Comparison of ENCODE assay signal across 27 cellular contexts in the genomic region with DNA sequence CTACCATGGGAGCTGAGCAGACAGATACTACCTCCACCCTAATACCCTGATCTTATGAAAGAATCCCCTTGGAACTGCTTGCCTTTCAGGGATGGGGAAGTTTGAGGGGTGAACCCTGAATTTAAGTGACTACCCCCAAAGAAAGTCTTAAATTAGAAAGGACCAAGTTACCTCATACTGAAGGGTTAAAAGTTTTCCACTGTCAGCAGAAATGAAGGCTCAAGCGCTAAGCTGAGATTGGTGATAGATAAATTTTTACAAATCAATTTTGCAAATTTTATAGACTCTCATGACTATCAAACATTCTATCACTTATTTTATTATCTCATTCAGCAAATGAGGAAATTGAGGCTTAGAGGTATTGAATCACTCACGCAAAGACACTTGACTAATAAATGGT.
"Had no signal": no experiment of that assay in that cellular context is flagged by ENCODE, and none has a peak within 500 bp of the region (broad histone marks: within the 10 kb centered on the region; RNA-seq: fewer than 3 reads in every experiment).

No MANE protein-coding gene starts in this region.

- H3K36me3 ChIP-seq: stomach, suprapubic skin, thoracic aorta, thyroid gland, tibial artery, tibial nerve, transverse colon, upper lobe of left lung, upper lobe of right lung, uterus, vagina had no signal

- H3K4me1 ChIP-seq: stomach, suprapubic skin, testis, thyroid gland, tibial artery, tibial nerve, transverse colon, upper lobe of left lung, upper lobe of right lung, uterus, vagina had no signal

- DNase-seq: stimulated activated CD4-positive, alpha-beta T cell treated with anti-CD3 and anti-CD28 coated beads, Interleukin-2, amount 100 ng/mL, for 48 hours; stimulated activated CD4-positive, alpha-beta T cell treated with anti-CD3 and anti-CD28 coated beads, Interleukin-4, amount 100 ng/mL, for 1 hour; stimulated activated CD4-positive, alpha-beta T cell treated with anti-CD3 and anti-CD28 coated beads, Interleukin-4, amount 100 ng/mL, for 24 hours; stimulated activated CD4-positive, alpha-beta T cell treated with anti-CD3 and anti-CD28 coated beads, Interleukin-4, amount 100 ng/mL, for 4 hours; stimulated activated CD8-positive, alpha-beta memory T cell treated with anti-CD3 and anti-CD28 coated beads, Interleukin-4, amount 100 ng/mL, for 48 hours; stimulated activated naive B cell treated with anti-CD40 and anti-IgM and Interleukin-4, amounts not matched to agents 10 μg/mL and 1 μg/mL and 100 μg/mL, for 72 hours; stimulated activated naive CD4-positive, alpha-beta T cell; stimulated activated naive CD4-positive, alpha-beta T cell treated with Interleukin-2 at 50 U/mL for 16 hours; stimulated activated naive CD8-positive, alpha-beta T cell treated with anti-CD3 and anti-CD28 coated beads, Interleukin-15, amount 100 ng/mL, for 72 hours; stimulated activated naive CD8-positive, alpha-beta T cell treated with anti-CD3 and anti-CD28 coated beads, Interleukin-15, Interleukin-2, amounts not matched to agents 100 U/mL and 50 U/mL, for 24 hours; stomach; substantia nigra; testis; thyroid gland; tibial artery; transverse colon; trophoblast cell; upper lobe of left lung; upper lobe of right lung; uterus had no signal

- H3K27me3 ChIP-seq: stomach, suprapubic skin, testis, thyroid gland, tibial nerve, transverse colon, upper lobe of left lung, upper lobe of right lung, uterus, vagina had no signal

- ATAC-seq: stimulated activated effector memory CD8-positive, alpha-beta T cell treated with anti-CD3 and anti-CD28 coated beads, Interleukin-12 subunit alpha, Interleukin-12 subunit beta, amount 100 ng/mL, for 72 hours; stimulated activated memory B cell treated with anti-CD40 and anti-IgM and Interleukin-4, amounts not matched to agents 10 μg/mL and 1 μg/mL and 100 μg/mL, for 72 hours; stimulated activated naive B cell treated with anti-CD40 and anti-IgM and Interleukin-4, amounts not matched to agents 10 μg/mL and 1 μg/mL and 100 μg/mL, for 72 hours; stimulated activated naive CD8-positive, alpha-beta T cell treated with anti-CD3 and anti-CD28 coated beads, Interleukin-15, amount 100 ng/mL, for 72 hours; stimulated activated naive CD8-positive, alpha-beta T cell treated with anti-CD3 and anti-CD28 coated beads, Interleukin-15, Interleukin-2, amounts not matched to agents 100 U/mL and 50 U/mL, for 24 hours; upper lobe of right lung had no signal

- H3K4me3 ChIP-seq: stomach, suprapubic skin, testis, thoracic aorta, thyroid gland, tibial artery, tibial nerve, transverse colon, upper lobe of left lung, upper lobe of right lung, uterus, vagina had no signal

- H3K9me3 ChIP-seq: stomach, suprapubic skin, testis, thoracic aorta, thyroid gland, tibial artery, tibial nerve, transverse colon, upper lobe of left lung, upper lobe of right lung, uterus, vagina had no signal

- H3K27ac ChIP-seq: stomach, suprapubic skin, testis, thoracic aorta, thyroid gland, tibial artery, tibial nerve, transverse colon, upper lobe of left lung, upper lobe of right lung, uterus, vagina had no signal

- FAIRE-seq: urothelium cell line had no signal
